ENCODE assay signal across 1 cellular context in genomic region chr11:126480410-126481302, GRCh38.
TF ChIP-seq lines count a peak whose summit lies in the region.

No MANE protein-coding gene starts in this region.

TF ChIP-seq in K562, 482 proteins besides CTCF, POLR2A, EP300 and RAD21 (continued from another document and continues in another):
- no peak for TF ChIP-seq ZNF318 (IDR thresholded peaks at IDR 0.05; ENCODE audit: borderline replicate concordance in 1 of 2, low read depth in 1 of 2)
- TF ChIP-seq ZNF408 (CRISPR knock-in tag; IDR thresholded peaks at IDR 0.05; ENCODE audit: low read depth), result no peak
- TF ChIP-seq PCBP1 (IDR thresholded peaks at IDR 0.05; ENCODE audit: low read depth, low read length, poor library complexity, severe bottlenecking), result no peak
- no peak for TF ChIP-seq FIP1L1 (IDR thresholded peaks at IDR 0.05; ENCODE audit: low read depth, low read length, poor library complexity, severe bottlenecking)
- no peak for TF ChIP-seq SMAD1 (IDR thresholded peaks at IDR 0.05; ENCODE audit: low read depth, low read length, partially characterized antibody)
- no peak for TF ChIP-seq DPF2 (IDR thresholded peaks at IDR 0.05)
- TF ChIP-seq ZSCAN32 (CRISPR knock-in tag; IDR thresholded peaks at IDR 0.05), result no peak
- TF ChIP-seq NR2F6 (CRISPR knock-in tag; IDR thresholded peaks at IDR 0.05), result no peak
- TF ChIP-seq ETS2 (tag; IDR thresholded peaks at IDR 0.05; ENCODE audit: borderline replicate concordance, poor library complexity, severe bottlenecking), result no peak
- TF ChIP-seq OTX1 (CRISPR knock-in tag; IDR thresholded peaks at IDR 0.05), result no peak
- TF ChIP-seq ZNF316 (IDR thresholded peaks at IDR 0.05), result no peak
- no peak for TF ChIP-seq TAF15 (IDR thresholded peaks at IDR 0.05; ENCODE audit: low read depth, low read length)
- no peak for TF ChIP-seq MECOM (CRISPR knock-in tag; IDR thresholded peaks at IDR 0.05)
- TF ChIP-seq ZNF830 (CRISPR knock-in tag; IDR thresholded peaks at IDR 0.05), result no peak
- no peak for TF ChIP-seq PHB2 (IDR thresholded peaks at IDR 0.05; ENCODE audit: low read depth)
- no peak for TF ChIP-seq CREB3 (tag; conservative IDR thresholded peaks at IDR 0.05; ENCODE audit: low read depth)
- TF ChIP-seq HNRNPUL1 (IDR thresholded peaks at IDR 0.05; ENCODE audit: low read length), result no peak
- TF ChIP-seq NCOA6 (IDR thresholded peaks at IDR 0.05), result no peak
- TF ChIP-seq ELF4 (CRISPR knock-in tag; IDR thresholded peaks at IDR 0.05), result no peak
- TF ChIP-seq KLF6 (CRISPR knock-in tag; IDR thresholded peaks at IDR 0.05; ENCODE audit: borderline replicate concordance), result no peak
- no peak for TF ChIP-seq TAF7 (tag; IDR thresholded peaks at IDR 0.05)
- TF ChIP-seq GTF2A2 (tag; IDR thresholded peaks at IDR 0.05), result no peak
- TF ChIP-seq MGA (IDR thresholded peaks at IDR 0.05), result peak; percentile 78
- TF ChIP-seq PHF8 (IDR thresholded peaks at IDR 0.05; ENCODE audit: borderline replicate concordance, low read length), result no peak
- peak; percentile 53 for TF ChIP-seq PHF20 (IDR thresholded peaks at IDR 0.05; ENCODE audit: partially characterized antibody)
- no peak for TF ChIP-seq DLX4 (CRISPR knock-in tag; IDR thresholded peaks at IDR 0.05)
- no peak for TF ChIP-seq ZNF280A (IDR thresholded peaks at IDR 0.05; ENCODE audit: low read depth, partially characterized antibody)
- TF ChIP-seq POLR3A (IDR thresholded peaks at IDR 0.05; ENCODE audit: borderline replicate concordance, extremely low read depth, insufficient read depth, insufficient read length), result no peak
- TF ChIP-seq MAFK (IDR thresholded peaks at IDR 0.05; ENCODE audit: low read length), result no peak
- no peak for TF ChIP-seq BDP1 (IDR thresholded peaks at IDR 0.05; ENCODE audit: insufficient read depth, insufficient read length)
- TF ChIP-seq ZBTB33 (CRISPR knock-in tag; IDR thresholded peaks at IDR 0.05), result no peak
- TF ChIP-seq ZNF253 (CRISPR knock-in tag; conservative IDR thresholded peaks at IDR 0.05), result no peak
- no peak for TF ChIP-seq ARNT (IDR thresholded peaks at IDR 0.05)
